ENCODE assay signal across 21 cellular contexts in genomic region chr2:229443869-229444268, GRCh38.
DNase-seq lines count a peak whose midpoint lies in the region; ATAC-seq and TF ChIP-seq lines count a peak whose summit lies in the region.
"Had no signal": no experiment of that assay in that cellular context is flagged by ENCODE, and none has a peak within 500 bp of the region (broad histone marks: within the 10 kb centered on the region; RNA-seq: fewer than 3 reads in every experiment).

No MANE protein-coding gene starts in this region.

- H3K36me3 ChIP-seq in mammary epithelial cell (ENCODE audit: insufficient read depth, low read length) (no peaks in the 10 kb centered on the region), muscle layer of colon (ENCODE audit: insufficient read depth, low read length) (no peaks in the 10 kb centered on the region)
- H3K36me3 ChIP-seq: adrenal gland, left lung, Peyer's patch had no signal

- H3K4me3 ChIP-seq in mammary epithelial cell (replicated peaks in 1 of 3; ENCODE audit: insufficient read depth in 1 of 3, low read depth in 2 of 3, low read length in 3 of 3) (no peak overlapping the region), muscle layer of colon (ENCODE audit: low read depth in 1 of 2, low read length in 2 of 2) (no peak overlapping the region)
- H3K4me3 ChIP-seq: adrenal gland, left lung, Peyer's patch had no signal

- no peaks in the 10 kb centered on the region for H3K9me3 Mint-ChIP-seq in HFFc6
- H3K9me3 Mint-ChIP-seq: activated CD4-positive, alpha-beta memory T cell treated with anti-CD3 and anti-CD28 coated beads, Interleukin-2, amount 10 ng/mL, durations not matched to agents 7 days and 5 days; activated T-helper 1 cell treated with anti-CD3 and anti-CD28 coated beads, Interleukin-12 subunit alpha, Interleukin-12 subunit beta, Interleukin-2, Interleukin-4 antibody, amounts not matched to agents 30 ng/mL and 10 ng/mL and 1 ng/mL, durations not matched to agents 14 hours and 24 hours and 36 hours; H9 had no signal

- no peaks in the 10 kb centered on the region for H3K27me3 ChIP-seq in mammary epithelial cell (ENCODE audit: insufficient read depth, low read length)
- H3K27me3 ChIP-seq in muscle layer of colon (ENCODE audit: control insufficient read depth in 1 of 2, insufficient read depth in 2 of 2, low read length in 2 of 2), result no peaks in the 10 kb centered on the region
- H3K27me3 ChIP-seq: adrenal gland, left lung, Peyer's patch had no signal

- WGBS in mammary epithelial cell (ENCODE audit: low coverage, missing lambda C conversion rate), result 90% methylated on average over 7 of the region's 7 CpGs

- H3K4me1 ChIP-seq in mammary epithelial cell (ENCODE audit: insufficient read depth, low read length), result peaks cover 17% of the 10 kb centered on the region
- H3K4me1 ChIP-seq in muscle layer of colon (ENCODE audit: insufficient read depth, low read length), result peaks cover 32% of the 10 kb centered on the region
- H3K4me1 ChIP-seq: Caco-2 had no signal

- no peak for ATAC-seq in sciatic nerve
- ATAC-seq: left lung, natural killer cell had no signal

- dilution Hi-C loops in mammary epithelial cell (cut with HindIII; ENCODE audit: low sequenced_read_pairs), result no loop called here

- intact Hi-C loops in mammary epithelial cell (cut with micrococcal nuclease), result no loop called here
- intact Hi-C loops in posterior vena cava (cut with DNase I), result no loop called here
- intact Hi-C loops in sciatic nerve (cut with DNase I), result no loop called here

- no TSS peak for BruUV-seq in mammary epithelial cell (replicated peaks; lab: Mats Ljungman, UMichigan)

- no peak overlapping the region for H3K9ac ChIP-seq in mammary epithelial cell (ENCODE audit: insufficient read depth, low read length)
- H3K9ac ChIP-seq in muscle layer of colon (ENCODE audit: low read length), result no peak overlapping the region

- TF ChIP-seq CTCF in HFFc6 (IDR thresholded peaks at IDR 0.05) (no peak), mammary epithelial cell (conservative IDR thresholded peaks at IDR 0.05 in 1 of 2, IDR thresholded peaks at IDR 0.05 in 1 of 2; ENCODE audit: extremely low read depth in 1 of 2, insufficient read depth in 1 of 2, low read depth in 1 of 2, low read length in 2 of 2) (no peak)

- H3K4me3 Mint-ChIP-seq in HFFc6, result no peak overlapping the region
- H3K4me3 Mint-ChIP-seq: activated CD4-positive, alpha-beta memory T cell treated with anti-CD3 and anti-CD28 coated beads, Interleukin-2, amount 10 ng/mL, durations not matched to agents 7 days and 5 days; activated T-helper 1 cell treated with anti-CD3 and anti-CD28 coated beads, Interleukin-12 subunit alpha, Interleukin-12 subunit beta, Interleukin-2, Interleukin-4 antibody, amounts not matched to agents 30 ng/mL and 10 ng/mL and 1 ng/mL, durations not matched to agents 14 hours and 24 hours and 36 hours; H9; natural killer cell had no signal

- CTCF ChIA-PET in mammary epithelial cell (lab: Charles Lee; ENCODE audit: low non-redundant PET), result no interaction called here

- H3K27ac ChIP-seq in mammary epithelial cell (ENCODE audit: insufficient read depth, low read depth, low read length) (peak overlapping the region; percentile 86), muscle layer of colon (ENCODE audit: low read depth, low read length) (peak overlapping the region; percentile 51), substantia nigra (ENCODE audit: low read depth, low read length, poor library complexity, severe bottlenecking) (peak overlapping the region; percentile 91)

- DNase-seq in HFFc6 (no peak), mammary epithelial cell (no peak), substantia nigra (lab: John Stamatoyannopoulos, UW) (peak in 3 of 49 donors; percentile 19 to 52 (median 23)), posterior vena cava (ENCODE audit: low spot score) (no peak), sciatic nerve (ENCODE audit: low spot score) (no peak), NCI-H82 (lab: John Stamatoyannopoulos, UW) (no peak), SHP77 treated with DMSO at 0.1 percent for 48 hours (lab: John Stamatoyannopoulos, UW) (no peak)
- DNase-seq: activated CD4-positive, alpha-beta memory T cell treated with anti-CD3 and anti-CD28 coated beads, Interleukin-2, amount 10 ng/mL, durations not matched to agents 7 days and 5 days; adrenal gland; Caco-2; H9; left lung; natural killer cell; NCI-H1930; NCI-H524 treated with DMSO at 0.1 percent for 48 hours; Peyer's patch; retina; stimulated activated CD4-positive, alpha-beta T cell treated with anti-CD3 and anti-CD28 coated beads, Interleukin-4, amount 100 ng/mL, for 1 hour; stimulated activated CD8-positive, alpha-beta memory T cell treated with anti-CD3 and anti-CD28 coated beads, Interleukin-4, amount 100 ng/mL, for 48 hours had no signal

- H3K79me2 ChIP-seq in mammary epithelial cell (ENCODE audit: insufficient read depth, low read length), result no peaks in the 10 kb centered on the region

- H3K36me3 Mint-ChIP-seq in HFFc6 (ENCODE audit: low read depth), result no peaks in the 10 kb centered on the region
- H3K36me3 Mint-ChIP-seq: natural killer cell had no signal

- in situ Hi-C loops in mammary epithelial cell (cut with MboI; ENCODE audit: low sequenced_read_pairs in 2 of 2), result loop anchor here in 1 of 2 donors (10.0 kb wide), 1 partner anchor 141 kb away; no protein-coding TSS in a partner anchor

- H3K27ac Mint-ChIP-seq in HFFc6, result peak overlapping the region; percentile 68
- H3K27ac Mint-ChIP-seq: activated CD4-positive, alpha-beta memory T cell treated with anti-CD3 and anti-CD28 coated beads, Interleukin-2, amount 10 ng/mL, durations not matched to agents 7 days and 5 days; activated T-helper 1 cell treated with anti-CD3 and anti-CD28 coated beads, Interleukin-12 subunit alpha, Interleukin-12 subunit beta, Interleukin-2, Interleukin-4 antibody, amounts not matched to agents 30 ng/mL and 10 ng/mL and 1 ng/mL, durations not matched to agents 14 hours and 24 hours and 36 hours; H9; natural killer cell had no signal

- H4K20me1 ChIP-seq in mammary epithelial cell (ENCODE audit: insufficient read depth, low read length), result no peaks in the 10 kb centered on the region

- no peak overlapping the region for H3K4me2 ChIP-seq in mammary epithelial cell (ENCODE audit: insufficient read depth, low read depth, low read length)

- no peaks in the 10 kb centered on the region for H3K9me3 ChIP-seq in mammary epithelial cell (replicated peaks; ENCODE audit: insufficient read depth, low read length)
- H3K9me3 ChIP-seq in muscle layer of colon (ENCODE audit: low read length), result no peaks in the 10 kb centered on the region
- H3K9me3 ChIP-seq: adrenal gland, Caco-2, left lung, Peyer's patch had no signal

- peaks cover 5% of the 10 kb centered on the region for H3K27me3 Mint-ChIP-seq in HFFc6 (ENCODE audit: insufficient read depth)
- H3K27me3 Mint-ChIP-seq: activated CD4-positive, alpha-beta memory T cell treated with anti-CD3 and anti-CD28 coated beads, Interleukin-2, amount 10 ng/mL, durations not matched to agents 7 days and 5 days had no signal

- peaks cover 36% of the 10 kb centered on the region for H3K4me1 Mint-ChIP-seq in HFFc6 (ENCODE audit: low read depth)
- H3K4me1 Mint-ChIP-seq: activated CD4-positive, alpha-beta memory T cell treated with anti-CD3 and anti-CD28 coated beads, Interleukin-2, amount 10 ng/mL, durations not matched to agents 7 days and 5 days; natural killer cell had no signal

- peak overlapping the region; percentile 19 for H2AFZ ChIP-seq in mammary epithelial cell (ENCODE audit: low read depth, low read length)
